In genomic region chr6:31621320-31621939, GRCh38 we compare ENCODE assay signal across 8 cellular contexts. TPM values are rescaled to one million over a fixed set of nuclear protein-coding genes. Genes with fewer than 3 reads are reported as not detected.
A peak's percentile ranks its signal among the peaks of the same experiment; 100 is the strongest.
DNase-seq lines count a peak whose midpoint lies in the region; ATAC-seq and TF ChIP-seq lines count a peak whose summit lies in the region.

No MANE protein-coding gene starts in this region.

- ATAC-seq in HCT116 (no peak), activated B cell treated with CpG ODN at 0.5 μM for 24 hours (ENCODE audit: low read depth) (no peak), right cardiac atrium (no peak), GM21447 (IDR thresholded peaks at IDR 0.05; ENCODE audit: unreplicated experiment) (no peak), HG03565 (IDR thresholded peaks at IDR 0.05; ENCODE audit: unreplicated experiment) (no peak)

- H3K9me2 ChIP-seq in HCT116 (ENCODE audit: insufficient read depth), result no peaks in the 10 kb centered on the region

- TF ChIP-seq CTCF in HCT116 (IDR thresholded peaks at IDR 0.05 in 2 of 3, conservative IDR thresholded peaks at IDR 0.05 in 1 of 3; ENCODE audit: borderline replicate concordance in 1 of 3, insufficient read depth in 1 of 3, low read depth in 2 of 3, low read length in 2 of 3), result no peak
- no peak for TF ChIP-seq CTCF in activated B cell treated with CpG ODN at 0.5 μM for 24 hours (IDR thresholded peaks at IDR 0.05)
- no peak for TF ChIP-seq CTCF in GM10266 (IDR thresholded peaks at IDR 0.05; ENCODE audit: control insufficient read depth, insufficient read depth, low read depth, missing control alignments)

- peaks cover 57% of the 10 kb centered on the region for H3K36me3 Mint-ChIP-seq in activated B cell treated with CpG ODN at 0.5 μM for 24 hours (ENCODE audit: low read depth)

- H3K4me3 ChIP-seq in HCT116 (replicated peaks in 1 of 2; ENCODE audit: low read depth in 1 of 2, low read length in 2 of 2) (peak overlapping the region; percentile 99 to 100), right cardiac atrium (ENCODE audit: low read length) (peak overlapping the region; percentile 83), skeletal muscle satellite cell (ENCODE audit: low read length) (peak overlapping the region; percentile 100)

- no peak for DNase-seq in HCT116 (ENCODE audit: low read depth, low spot score)
- DNase-seq in activated B cell treated with CpG ODN at 0.5 μM for 24 hours, result no peak
- no peak for DNase-seq in right cardiac atrium
- DNase-seq in GM10266 (ENCODE audit: extremely low spot score), result no peak
- DNase-seq in NCI-H345 (lab: John Stamatoyannopoulos, UW), result no peak

- TF ChIP-seq RAD21 in HCT116 (IDR thresholded peaks at IDR 0.05; ENCODE audit: low read depth), result no peak

- no peaks in the 10 kb centered on the region for H4K20me1 ChIP-seq in HCT116 (ENCODE audit: insufficient read depth)

- H3K4me2 ChIP-seq in HCT116 (ENCODE audit: low read length) (peak overlapping the region; percentile 91), skeletal muscle satellite cell (ENCODE audit: low read length) (peak overlapping the region; percentile 95)

- H3K27ac ChIP-seq in HCT116 (ENCODE audit: low read depth, low read length) (peak overlapping the region; percentile 90), right cardiac atrium (ENCODE audit: low read length) (peak overlapping the region; percentile 96)

- peak overlapping the region; percentile 86 for H3K4me3 Mint-ChIP-seq in activated B cell treated with CpG ODN at 0.5 μM for 24 hours

- RAD21 ChIA-PET in HCT116 (lab: Charles Lee; ENCODE audit: low non-redundant PET in 1 of 2, low total read pairs in 2 of 2, uncharacterized antibody in 2 of 2, unreplicated experiment in 2 of 2), result no interaction called here

- BruUV-seq in HCT116 (replicated peaks; lab: Mats Ljungman, UMichigan), result TSS peak; percentile 65

- intact Hi-C loops in HCT116 (cut with micrococcal nuclease) (no loop called here), activated B cell treated with CpG ODN at 0.5 μM for 24 hours (cut with micrococcal nuclease) (loop anchor here (2.0 to 5.0 kb wide), 5 partner anchors 41 to 1065 kb away; partner anchors contain the start of genes CLIC1, GNL1, NELFE and PRR3), right cardiac atrium (cut with DNase I) (no loop called here)

- H3K27me3 ChIP-seq in HCT116 (ENCODE audit: insufficient read depth, low read length), result no peaks in the 10 kb centered on the region
- H3K27me3 ChIP-seq in right cardiac atrium (ENCODE audit: control insufficient read depth, insufficient read depth), result no peaks in the 10 kb centered on the region
- H3K27me3 ChIP-seq in skeletal muscle satellite cell (ENCODE audit: control insufficient read depth, insufficient read depth, low read length), result no peaks in the 10 kb centered on the region

- peak overlapping the region; percentile 98 for H3K9ac ChIP-seq in HCT116 (ENCODE audit: low read length)
- peak overlapping the region; percentile 100 for H3K9ac ChIP-seq in skeletal muscle satellite cell (ENCODE audit: low read depth, low read length)

- peaks cover 1% of the 10 kb centered on the region for H3K9me3 Mint-ChIP-seq in activated B cell treated with CpG ODN at 0.5 μM for 24 hours

- H3K36me3 ChIP-seq in HCT116 (ENCODE audit: control insufficient read depth in 1 of 2, insufficient read depth in 2 of 2, low read length in 2 of 2) (peaks cover 19 to 50% of the 10 kb centered on the region in 2 experiments), skeletal muscle satellite cell (ENCODE audit: insufficient read depth, low read length) (peaks cover 45% of the 10 kb centered on the region)

- POLR2A ChIA-PET in HCT116 (lab: Charles Lee) (interaction anchor here (0.7 to 0.8 kb wide), 2 partner anchors 30 to 43 kb away, joined by 3 read pairs; partner anchors contain the start of gene GPANK1), activated B cell treated with CpG ODN at 0.5 μM for 24 hours (lab: Charles Lee) (interaction anchor here (0.6 to 2.9 kb wide), 21 partner anchors 8 to 1007 kb away, joined by 3 to 34 read pairs (median 6); partner anchors contain the start of genes BAG6, DDAH2, DDX39B and GPANK1)

- H3K9me3 ChIP-seq in HCT116 (ENCODE audit: control insufficient read depth in 1 of 2, insufficient read depth in 1 of 2, low read depth in 1 of 2, low read length in 2 of 2) (no peaks in the 10 kb centered on the region), right cardiac atrium (ENCODE audit: control insufficient read depth, low read length) (no peaks in the 10 kb centered on the region), skeletal muscle satellite cell (replicated peaks; ENCODE audit: low read length) (no peaks in the 10 kb centered on the region)

- H3K27ac Mint-ChIP-seq in activated B cell treated with CpG ODN at 0.5 μM for 24 hours, result peak overlapping the region; percentile 95

- TF ChIP-seq POLR2A in HCT116 (IDR thresholded peaks at IDR 0.05; ENCODE audit: borderline replicate concordance, extremely low read depth, insufficient read depth, insufficient read length), result no peak

- WGBS in right cardiac atrium, result 8% methylated on average over 15 of the region's 15 CpGs

- H3K4me1 Mint-ChIP-seq in activated B cell treated with CpG ODN at 0.5 μM for 24 hours, result peaks cover 32% of the 10 kb centered on the region

- H3K4me1 ChIP-seq in HCT116 (ENCODE audit: control insufficient read depth in 1 of 2, insufficient read depth in 2 of 2, low read length in 2 of 2) (peaks cover 6 to 18% of the 10 kb centered on the region in 2 experiments; a peak in 3 of 4 replicates), right cardiac atrium (ENCODE audit: control insufficient read depth, insufficient read depth, low read length) (no peaks in the 10 kb centered on the region), skeletal muscle satellite cell (ENCODE audit: control insufficient read depth, insufficient read depth, low read length) (peaks cover 15% of the 10 kb centered on the region)

- H2AFZ ChIP-seq in HCT116 (ENCODE audit: low read depth, low read length, poor library complexity, severe bottlenecking), result no peak overlapping the region

- no peaks in the 10 kb centered on the region for H3K27me3 Mint-ChIP-seq in activated B cell treated with CpG ODN at 0.5 μM for 24 hours

- CTCF ChIA-PET in HCT116 (lab: Charles Lee) (interaction anchor here (1.0 kb wide), 1 partner anchor 41 kb away, joined by 3 read pairs; no protein-coding TSS in a partner anchor), activated B cell treated with CpG ODN at 0.5 μM for 24 hours (lab: Charles Lee) (interaction anchor here (1.1 kb wide), 1 partner anchor 72 kb away, joined by 4 read pairs; no protein-coding TSS in a partner anchor)

- H3K79me2 ChIP-seq in HCT116 (ENCODE audit: insufficient read depth, low read length), result peaks cover 56% of the 10 kb centered on the region

TF ChIP-seq in HCT116, 20 proteins besides CTCF, POLR2A, EP300 and RAD21 (continues in another document):
- no peak for TF ChIP-seq EGR1 (IDR thresholded peaks at IDR 0.05; ENCODE audit: low read depth)
- no peak for TF ChIP-seq SP1 (IDR thresholded peaks at IDR 0.05; ENCODE audit: low read depth)
- no peak for TF ChIP-seq EZH2 (IDR thresholded peaks at IDR 0.05)
- TF ChIP-seq POLR2AphosphoS5 (IDR thresholded peaks at IDR 0.05; ENCODE audit: low read depth, low read length), result no peak
- no peak for TF ChIP-seq CBX3 (IDR thresholded peaks at IDR 0.05; ENCODE audit: low read depth)
- TF ChIP-seq ZBTB33 (IDR thresholded peaks at IDR 0.05; ENCODE audit: extremely low read depth, insufficient replicate concordance, low read length), result no peak
- no peak for TF ChIP-seq JUND (IDR thresholded peaks at IDR 0.05)
- TF ChIP-seq TCF7L2 (IDR thresholded peaks at IDR 0.05; ENCODE audit: borderline replicate concordance, extremely low read depth, insufficient read depth, insufficient read length), result no peak

RNA-seq across cellular contexts. Expression of gene PRRC2A, which starts 0.9 kb away (rescaled TPM):
- 250 TPM for total RNA-seq in HCT116 (2021; ENCODE audit: unreplicated experiment)
- 211 and 214 TPM in 2 replicates for polyA plus RNA-seq in HCT116 (2012)
- 246 and 283 TPM in 2 replicates for total RNA-seq in activated B cell treated with CpG ODN at 0.5 μM for 24 hours
- 100 to 1,000 TPM in 2 of 4 donors, 10 to 100 TPM in 2; 96.9 to 110 (median 103) TPM for total RNA-seq in right cardiac atrium
- 95.2 TPM for polyA plus RNA-seq in right cardiac atrium
- 58.1 and 66.8 TPM in 2 replicates for total RNA-seq in skeletal muscle satellite cell (2012; rRNA removed)

RNA-seq across cellular contexts. Expression of gene AIF1, which starts 6.4 kb away (rescaled TPM):
- not detected for total RNA-seq in HCT116 (2021; ENCODE audit: unreplicated experiment)
- not detected in 2 replicates for polyA plus RNA-seq in HCT116 (2012)
- total RNA-seq in activated B cell treated with CpG ODN at 0.5 μM for 24 hours, result 1.4 and 2.0 TPM in 2 replicates
- 10 to 100 TPM; 17.9 to 29.9 (median 21.3) TPM for total RNA-seq in right cardiac atrium
- polyA plus RNA-seq in right cardiac atrium, result 14.7 TPM
- not detected in 2 replicates for total RNA-seq in skeletal muscle satellite cell (2012; rRNA removed)

RNA-seq across cellular contexts. Expression of gene NCR3, which starts 28.6 kb away (rescaled TPM):
- total RNA-seq in HCT116 (2021; ENCODE audit: unreplicated experiment) (not detected), activated B cell treated with CpG ODN at 0.5 μM for 24 hours (10.0 and 11.2 TPM in 2 replicates), right cardiac atrium (under 1 TPM in 2 of 4 donors, not detected in 2; 0.26 to 0.31 TPM)
- polyA plus RNA-seq in HCT116 (2012), result not detected in 2 replicates
- 0.11 TPM for polyA plus RNA-seq in right cardiac atrium
- total RNA-seq in skeletal muscle satellite cell (2012; rRNA removed), result not detected in 2 replicates

RNA-seq across cellular contexts. Expression of gene BAG6, which starts 31.0 kb away (rescaled TPM):
- total RNA-seq in HCT116 (2021; ENCODE audit: unreplicated experiment), result 368 TPM
- polyA plus RNA-seq in HCT116 (2012), result 342 and 357 TPM in 2 replicates
- total RNA-seq in activated B cell treated with CpG ODN at 0.5 μM for 24 hours, result 309 and 327 TPM in 2 replicates
- total RNA-seq in right cardiac atrium, result 100 to 1,000 TPM; 230 to 260 (median 256) TPM
- polyA plus RNA-seq in right cardiac atrium, result 226 TPM
- total RNA-seq in skeletal muscle satellite cell (2012; rRNA removed), result 119 and 124 TPM in 2 replicates

RNA-seq across cellular contexts. Expression of gene APOM, which starts 34.3 kb away (rescaled TPM):
- total RNA-seq in HCT116 (2021; ENCODE audit: unreplicated experiment) (2.2 TPM), activated B cell treated with CpG ODN at 0.5 μM for 24 hours (2.2 and 2.4 TPM in 2 replicates), right cardiac atrium (1 to 10 TPM in 2 of 4 donors, under 1 TPM in 2; 0.48 to 2.8 (median 1.4) TPM)
- polyA plus RNA-seq in HCT116 (2012), result 2.3 and 2.5 TPM in 2 replicates
- polyA plus RNA-seq in right cardiac atrium, result 3.9 TPM
- total RNA-seq in skeletal muscle satellite cell (2012; rRNA removed), result 0.66 and 2.5 TPM in 2 replicates
